In genomic region chr5:155556222-155556621, GRCh38 we compare ENCODE assay signal across 2 cellular contexts.
A peak's percentile ranks its signal among the peaks of the same experiment; 100 is the strongest.
TF ChIP-seq lines count a peak whose summit lies in the region.

No MANE protein-coding gene starts in this region.

TF ChIP-seq in HepG2, 621 proteins besides CTCF, POLR2A, EP300 and RAD21 (continued from another document):
- TF ChIP-seq MAFF (IDR thresholded peaks at IDR 0.05; ENCODE audit: low read depth, low read length) = peak; percentile 68; the same call in 1 of the 2 replicates

TF ChIP-seq in IMR-90, 13 proteins besides CTCF, POLR2A, EP300 and RAD21 (continued from another document):
- no peak for TF ChIP-seq ELK1 (IDR thresholded peaks at IDR 0.05; ENCODE audit: borderline replicate concordance, low read depth, low read length)
- TF ChIP-seq CEBPB (IDR thresholded peaks at IDR 0.05; ENCODE audit: low read depth, low read length) = no peak
- TF ChIP-seq BHLHE40 (IDR thresholded peaks at IDR 0.05; ENCODE audit: low read depth, low read length) = no peak
